Comparison of ENCODE assay signal across 10 cellular contexts in genomic region chr4:73870260-73870659, GRCh38. TPM values are rescaled to one million over a fixed set of nuclear protein-coding genes. Genes with fewer than 3 reads are reported as not detected.
A peak's percentile ranks its signal among the peaks of the same experiment; 100 is the strongest.
DNase-seq lines count a peak whose midpoint lies in the region; ATAC-seq, FAIRE-seq and TF ChIP-seq lines count a peak whose summit lies in the region.
"Had no signal": no experiment of that assay in that cellular context is flagged by ENCODE, and none has a peak within 500 bp of the region (broad histone marks: within the 10 kb centered on the region; RNA-seq: fewer than 3 reads in every experiment).

No MANE protein-coding gene starts in this region.

- TF ChIP-seq CTCF in endothelial cell of umbilical vein (IDR thresholded peaks at IDR 0.05; ENCODE audit: extremely low read depth in 1 of 2, insufficient read depth in 1 of 2, low read depth in 1 of 2, low read length in 2 of 2) (no peak), lung (IDR thresholded peaks at IDR 0.05; ENCODE audit: control extremely low read depth, extremely low read depth) (no peak)

- WGBS in lung, 2 donors, result 48 to 63% methylated on average over 3 of the region's 3 CpGs

- no peaks in the 10 kb centered on the region for H3K36me3 ChIP-seq in endothelial cell of umbilical vein (ENCODE audit: control insufficient read depth in 2 of 2, extremely low read depth in 1 of 2, insufficient read depth in 2 of 2, low read length in 2 of 2)
- no peaks in the 10 kb centered on the region for H3K36me3 ChIP-seq in lung (ENCODE audit: control insufficient read depth in 2 of 2, insufficient read depth in 2 of 2, low read length in 2 of 2)
- H3K36me3 ChIP-seq: thoracic aorta had no signal

- H3K27ac ChIP-seq in endothelial cell of umbilical vein (ENCODE audit: insufficient read depth, low read depth, low read length) (peak overlapping the region; percentile 55), lung (ENCODE audit: low read depth in 1 of 2, low read length in 1 of 2) (no peak overlapping the region), caudate nucleus (ENCODE audit: low read depth, low read length) (no peak overlapping the region)
- H3K27ac ChIP-seq: thoracic aorta had no signal

- DNase-seq in SIG-M5 treated with dmso at 0.1 percent for 504 hours (lab: John Stamatoyannopoulos, UW; ENCODE audit: unreplicated experiment), result peak; percentile 8
- no peak for DNase-seq in SIG-M5 (lab: John Stamatoyannopoulos, UW)
- peak; percentile 20 for DNase-seq in endothelial cell of umbilical vein (ENCODE audit: low read depth, low spot score)
- DNase-seq in lung (ENCODE audit: low spot score), result peak; percentile 68
- no peak for DNase-seq in caudate nucleus (lab: John Stamatoyannopoulos, UW)
- DNase-seq in anterior cingulate cortex (lab: John Stamatoyannopoulos, UW), result no peak
- no peak for DNase-seq in middle frontal gyrus (ENCODE audit: extremely low spot score, low spot score)
- DNase-seq: NCI-H1105 had no signal

- POLR2A ChIA-PET in endothelial cell of umbilical vein (lab: Charles Lee), result interaction anchor here (0.7 kb wide), 1 partner anchor 239 kb away, joined by 10 read pairs; no protein-coding TSS in a partner anchor

- dilution Hi-C loops in endothelial cell of umbilical vein (cut with MboI; ENCODE audit: extremely low pct_ligation_motif_present, low sequenced_read_pairs), result no loop called here

- intact Hi-C loops in endothelial cell of umbilical vein (cut with micrococcal nuclease), result no loop called here

- TF ChIP-seq POLR2A in endothelial cell of umbilical vein (IDR thresholded peaks at IDR 0.05; ENCODE audit: low read depth, low read length), result no peak

- no peak overlapping the region for H2AFZ ChIP-seq in endothelial cell of umbilical vein (ENCODE audit: low read depth, low read length)

- ATAC-seq in lung (ENCODE audit: insufficient read depth, low FRiP score) (peak; percentile 48), HG03432 (IDR thresholded peaks at IDR 0.05; ENCODE audit: unreplicated experiment) (no peak)

- no TSS peak for BruUV-seq in endothelial cell of umbilical vein (replicated peaks; lab: Mats Ljungman, UMichigan)

- H3K79me2 ChIP-seq in endothelial cell of umbilical vein (ENCODE audit: control insufficient read depth, insufficient read depth, low read length), result peaks cover 5% of the 10 kb centered on the region

- H3K27me3 ChIP-seq in endothelial cell of umbilical vein (ENCODE audit: control insufficient read depth in 2 of 2, insufficient read depth in 2 of 2, low read length in 2 of 2) (no peaks in the 10 kb centered on the region), lung (ENCODE audit: control insufficient read depth, insufficient read depth) (no peaks in the 10 kb centered on the region)

- CTCF ChIA-PET in endothelial cell of umbilical vein (lab: Charles Lee), result interaction anchor here (2.2 kb wide), 1 partner anchor 141 kb away, joined by 5 read pairs; no protein-coding TSS in a partner anchor

- no peaks in the 10 kb centered on the region for H3K9me1 ChIP-seq in endothelial cell of umbilical vein (replicated peaks; ENCODE audit: control insufficient read depth, extremely low read depth, insufficient read depth, low read length)

- H4K20me1 ChIP-seq in endothelial cell of umbilical vein (replicated peaks; ENCODE audit: control insufficient read depth, extremely low read depth, insufficient read depth, low read length), result no peaks in the 10 kb centered on the region

- H3K9ac ChIP-seq in endothelial cell of umbilical vein (replicated peaks; ENCODE audit: extremely low read depth, insufficient read depth, low read length), result peak overlapping the region; percentile 59

- no peaks in the 10 kb centered on the region for H3K9me3 ChIP-seq in endothelial cell of umbilical vein (replicated peaks; ENCODE audit: control insufficient read depth, insufficient read depth, low read length)
- no peaks in the 10 kb centered on the region for H3K9me3 ChIP-seq in lung (ENCODE audit: control insufficient read depth in 2 of 2, insufficient read depth in 1 of 2, low read length in 1 of 2)
- H3K9me3 ChIP-seq: thoracic aorta had no signal

- FAIRE-seq in endothelial cell of umbilical vein (lab: Jason Lieb, UNC), result peak; percentile 40

- peak overlapping the region; percentile 79 for H3K4me2 ChIP-seq in endothelial cell of umbilical vein (ENCODE audit: insufficient read depth, low read length)

- peak overlapping the region; percentile 49 to 81 (median 67) for H3K4me3 ChIP-seq in endothelial cell of umbilical vein (replicated peaks in 1 of 3; ENCODE audit: insufficient read depth in 1 of 3, low read depth in 1 of 3, low read length in 3 of 3)
- no peak overlapping the region for H3K4me3 ChIP-seq in lung

- H3K4me1 ChIP-seq in endothelial cell of umbilical vein (ENCODE audit: control insufficient read depth, extremely low read depth, insufficient read depth, low read length) (peaks cover 35% of the 10 kb centered on the region), lung (ENCODE audit: control insufficient read depth in 2 of 2, insufficient read depth in 2 of 2, low read length in 2 of 2) (peaks cover 0 to 2% of the 10 kb centered on the region in 2 donors)

TF ChIP-seq in endothelial cell of umbilical vein, 7 proteins besides CTCF, POLR2A, EP300 and RAD21:
- no peak for TF ChIP-seq EZH2 (IDR thresholded peaks at IDR 0.05; ENCODE audit: borderline replicate concordance, low read depth, low read length, severe bottlenecking)
- no peak for TF ChIP-seq JUN (IDR thresholded peaks at IDR 0.05; ENCODE audit: borderline replicate concordance, insufficient read depth, insufficient read length, low read depth)
- TF ChIP-seq MAX (IDR thresholded peaks at IDR 0.05; ENCODE audit: insufficient read depth, insufficient read length), result no peak
- no peak for TF ChIP-seq POLR2AphosphoS5 (IDR thresholded peaks at IDR 0.05; ENCODE audit: insufficient read depth, low read depth, low read length)
- TF ChIP-seq GATA2 (IDR thresholded peaks at IDR 0.05; ENCODE audit: insufficient read depth, insufficient read length, low read depth, low read length), result no peak

RNA-seq across cellular contexts. Expression of gene CXCL1, which starts 1.1 kb away (rescaled TPM):
- total RNA-seq in endothelial cell of umbilical vein, result 9.0 and 20.0 TPM in 2 replicates
- polyA plus RNA-seq in endothelial cell of umbilical vein, result 26.7 and 36.0 TPM in 2 replicates
- polyA plus RNA-seq in endothelial cell of umbilical vein (2011; cell fraction: cytosol; rRNA removed), result 44.6 and 62.9 TPM in 2 replicates
- 23.8 and 27.9 TPM in 2 replicates for polyA plus RNA-seq in endothelial cell of umbilical vein (2011; cell fraction: nucleus; rRNA removed)
- 44.9 and 91.9 TPM in 2 replicates for polyA plus RNA-seq in endothelial cell of umbilical vein (2012)
- polyA minus RNA-seq in endothelial cell of umbilical vein, result 2.7 and 5.6 TPM in 2 replicates
- polyA minus RNA-seq in endothelial cell of umbilical vein (2011; cell fraction: cytosol; rRNA and poly(A)+ RNA removed), result not detected
- 4.0 and 6.7 TPM in 2 replicates for polyA minus RNA-seq in endothelial cell of umbilical vein (2011; cell fraction: nucleus; rRNA and poly(A)+ RNA removed)
- 10 to 100 TPM; 49.4 to 51.7 TPM for total RNA-seq in lung
- polyA plus RNA-seq in lung, result 100 to 1,000 TPM in 1 of 2 donors, 10 to 100 TPM in 1; 43.5 to 445 TPM

RNA-seq across cellular contexts. Expression of gene PF4V1, which starts 17.2 kb away (rescaled TPM):
- total RNA-seq in endothelial cell of umbilical vein, result not detected in 2 replicates
- polyA plus RNA-seq in endothelial cell of umbilical vein, result not detected in 2 replicates
- polyA plus RNA-seq in endothelial cell of umbilical vein (2011; cell fraction: cytosol; rRNA removed), result 0.31 TPM in 1 of 2 replicates, not detected in the other
- not detected in 2 replicates for polyA plus RNA-seq in endothelial cell of umbilical vein (2011; cell fraction: nucleus; rRNA removed)
- not detected in 2 replicates for polyA plus RNA-seq in endothelial cell of umbilical vein (2012)
- polyA minus RNA-seq in endothelial cell of umbilical vein, result not detected in 2 replicates
- polyA minus RNA-seq in endothelial cell of umbilical vein (2011; cell fraction: cytosol; rRNA and poly(A)+ RNA removed), result not detected
- polyA minus RNA-seq in endothelial cell of umbilical vein (2011; cell fraction: nucleus; rRNA and poly(A)+ RNA removed), result not detected in 2 replicates
- not detected for total RNA-seq in lung
- under 1 TPM in 1 of 2 donors, not detected in 1; 0.38 TPM for polyA plus RNA-seq in lung
- total RNA-seq: thoracic aorta had no signal

RNA-seq across cellular contexts. Expression of gene CXCL6, which starts 33.8 kb away (rescaled TPM):
- total RNA-seq in endothelial cell of umbilical vein, result 0.25 and 1.2 TPM in 2 replicates
- 0.78 and 0.81 TPM in 2 replicates for polyA plus RNA-seq in endothelial cell of umbilical vein
- polyA plus RNA-seq in endothelial cell of umbilical vein (2011; cell fraction: cytosol; rRNA removed), result 0.59 and 1.0 TPM in 2 replicates
- 0.32 and 0.43 TPM in 2 replicates for polyA plus RNA-seq in endothelial cell of umbilical vein (2011; cell fraction: nucleus; rRNA removed)
- 3.5 and 4.3 TPM in 2 replicates for polyA plus RNA-seq in endothelial cell of umbilical vein (2012)
- 0.19 TPM in 1 of 2 replicates, not detected in the other for polyA minus RNA-seq in endothelial cell of umbilical vein
- not detected for polyA minus RNA-seq in endothelial cell of umbilical vein (2011; cell fraction: cytosol; rRNA and poly(A)+ RNA removed)
- polyA minus RNA-seq in endothelial cell of umbilical vein (2011; cell fraction: nucleus; rRNA and poly(A)+ RNA removed), result not detected in 2 replicates
- 1 to 10 TPM; 6.2 to 6.5 TPM for total RNA-seq in lung
- polyA plus RNA-seq in lung, result 10 to 100 TPM in 1 of 2 donors, 1 to 10 TPM in 1; 4.2 to 21.5 TPM
- total RNA-seq: thoracic aorta had no signal

Comparison
In these comparisons a context has a peak if more than half of its experiments do, and no peak if none do; other contexts are left out.
1. DNase-seq: peak in SIG-M5 treated with dmso at 0.1 percent for 504 hours (single experiment), endothelial cell of umbilical vein (single experiment) and lung (single experiment); none in SIG-M5 (single experiment), caudate nucleus (0 of 61), anterior cingulate cortex (0 of 58) and middle frontal gyrus (single experiment).